38 cellular contexts compared by ENCODE assay signal in genomic region chr12:117209626-117210025, GRCh38.
"Had no signal": no experiment of that assay in that cellular context is flagged by ENCODE, and none has a peak within 500 bp of the region (broad histone marks: within the 10 kb centered on the region; RNA-seq: fewer than 3 reads in every experiment).

No MANE protein-coding gene starts in this region.

- H3K9me3 Mint-ChIP-seq: activated naive CD4-positive, alpha-beta T cell treated with anti-CD3 and anti-CD28 coated beads for 36 hours; activated naive CD4-positive, alpha-beta T cell treated with anti-CD3 and anti-CD28 coated beads, Interleukin-2, amount 10 ng/mL, durations not matched to agents 7 days and 5 days; activated naive CD4-positive, alpha-beta T cell treated with anti-CD3 and anti-CD28 coated beads, Interleukin-2, amount 50 U/mL, for 24 hours; activated naive CD4-positive, alpha-beta T cell treated with anti-CD3 and anti-CD28 coated beads, Interleukin-2, amount 50 U/mL, for 72 hours; activated naive CD8-positive, alpha-beta T cell treated with anti-CD3 and anti-CD28 coated beads for 36 hours; activated naive CD8-positive, alpha-beta T cell treated with anti-CD3 and anti-CD28 coated beads, Interleukin-2, amount 10 ng/mL, durations not matched to agents 7 days and 5 days; activated naive CD8-positive, alpha-beta T cell treated with anti-CD3 and anti-CD28 coated beads, Interleukin-2, amount 50 U/mL, for 24 hours; activated T-cell treated with anti-CD3 and anti-CD28 coated beads, Interleukin-2, amount 50 U/mL, for 24 hours; activated T-cell treated with anti-CD3 and anti-CD28 coated beads, Interleukin-2, amount 50 U/mL, for 4 hours; activated T-cell treated with anti-CD3 and anti-CD28 coated beads, Interleukin-2, amount 50 U/mL, for 72 hours; activated T-helper 1 cell treated with anti-CD3 and anti-CD28 coated beads, Interleukin-12 subunit alpha, Interleukin-12 subunit beta, Interleukin-2, Interleukin-4 antibody, amounts not matched to agents 30 ng/mL and 10 ng/mL and 1 ng/mL, durations not matched to agents 14 hours and 24 hours and 36 hours; activated T-helper 17 cell treated with anti-CD3 and anti-CD28 coated beads, Interleukin-2, amount 50 U/mL, for 72 hours; activated T-helper 2 cell treated with anti-CD3 and anti-CD28 coated beads, Interferon-gamma antibody, Interleukin-2, Interleukin-4, amounts not matched to agents 10 μg/mL and 5 μg/mL and 100 μg/mL, durations not matched to agents 14 hours and 24 hours and 36 hours; brain; central memory CD8-positive, alpha-beta T cell had no signal

- H3K27ac ChIP-seq: adrenal gland, ascending aorta, body of pancreas, brain microvascular endothelial cell, breast epithelium, cardiac muscle cell had no signal

- H3K36me3 Mint-ChIP-seq: activated naive CD4-positive, alpha-beta T cell treated with anti-CD3 and anti-CD28 coated beads, Interleukin-2, amount 10 ng/mL, durations not matched to agents 7 days and 5 days; activated naive CD4-positive, alpha-beta T cell treated with anti-CD3 and anti-CD28 coated beads, Interleukin-2, amount 50 U/mL, for 24 hours; activated naive CD4-positive, alpha-beta T cell treated with anti-CD3 and anti-CD28 coated beads, Interleukin-2, amount 50 U/mL, for 72 hours; activated naive CD8-positive, alpha-beta T cell; activated naive CD8-positive, alpha-beta T cell treated with anti-CD3 and anti-CD28 coated beads for 36 hours; activated naive CD8-positive, alpha-beta T cell treated with anti-CD3 and anti-CD28 coated beads, Interleukin-2, amount 10 ng/mL, durations not matched to agents 7 days and 5 days; brain had no signal

- H3K4me1 ChIP-seq: adrenal gland, ascending aorta, body of pancreas, breast epithelium had no signal

- H3K9me3 ChIP-seq: adrenal gland, ascending aorta, body of pancreas, breast epithelium had no signal

- H3K4me3 ChIP-seq: adrenal gland, ascending aorta, body of pancreas, breast epithelium, cardiac muscle cell had no signal

- FAIRE-seq: astrocyte, bronchial epithelial cell had no signal

- ATAC-seq: activated naive CD4-positive, alpha-beta T cell treated with anti-CD3 and anti-CD28 coated beads, Interleukin-2, amount 50 U/mL, for 72 hours; activated naive CD8-positive, alpha-beta T cell treated with anti-CD3 and anti-CD28 coated beads, Interleukin-2, amount 50 U/mL, for 24 hours; activated T-cell treated with anti-CD3 and anti-CD28 coated beads, Interleukin-2, amount 50 U/mL, for 4 hours; activated T-cell treated with anti-CD3 and anti-CD28 coated beads, Interleukin-2, amount 50 U/mL, for 72 hours; activated T-helper 17 cell treated with anti-CD3 and anti-CD28 coated beads, Interleukin-2, amount 50 U/mL, for 72 hours; body of pancreas had no signal

- H3K4me1 Mint-ChIP-seq: activated naive CD4-positive, alpha-beta T cell treated with anti-CD3 and anti-CD28 coated beads, Interleukin-2, amount 10 ng/mL, durations not matched to agents 7 days and 5 days; activated naive CD4-positive, alpha-beta T cell treated with anti-CD3 and anti-CD28 coated beads, Interleukin-2, amount 50 U/mL, for 24 hours; activated naive CD8-positive, alpha-beta T cell treated with anti-CD3 and anti-CD28 coated beads for 36 hours; activated naive CD8-positive, alpha-beta T cell treated with anti-CD3 and anti-CD28 coated beads, Interleukin-2, amount 10 ng/mL, durations not matched to agents 7 days and 5 days; activated naive CD8-positive, alpha-beta T cell treated with anti-CD3 and anti-CD28 coated beads, Interleukin-2, amount 50 U/mL, for 24 hours; central memory CD8-positive, alpha-beta T cell had no signal

- H3K27ac Mint-ChIP-seq: activated naive CD4-positive, alpha-beta T cell treated with anti-CD3 and anti-CD28 coated beads for 36 hours; activated naive CD4-positive, alpha-beta T cell treated with anti-CD3 and anti-CD28 coated beads, Interleukin-2, amount 10 ng/mL, durations not matched to agents 7 days and 5 days; activated naive CD4-positive, alpha-beta T cell treated with anti-CD3 and anti-CD28 coated beads, Interleukin-2, amount 50 U/mL, for 24 hours; activated naive CD4-positive, alpha-beta T cell treated with anti-CD3 and anti-CD28 coated beads, Interleukin-2, amount 50 U/mL, for 72 hours; activated naive CD8-positive, alpha-beta T cell; activated naive CD8-positive, alpha-beta T cell treated with anti-CD3 and anti-CD28 coated beads for 36 hours; activated naive CD8-positive, alpha-beta T cell treated with anti-CD3 and anti-CD28 coated beads, Interleukin-2, amount 10 ng/mL, durations not matched to agents 7 days and 5 days; activated naive CD8-positive, alpha-beta T cell treated with anti-CD3 and anti-CD28 coated beads, Interleukin-2, amount 50 U/mL, for 24 hours; activated T-cell treated with anti-CD3 and anti-CD28 coated beads, Interleukin-2, amount 50 U/mL, for 24 hours; activated T-cell treated with anti-CD3 and anti-CD28 coated beads, Interleukin-2, amount 50 U/mL, for 72 hours; activated T-helper 1 cell treated with anti-CD3 and anti-CD28 coated beads, Interleukin-12 subunit alpha, Interleukin-12 subunit beta, Interleukin-2, Interleukin-4 antibody, amounts not matched to agents 30 ng/mL and 10 ng/mL and 1 ng/mL, durations not matched to agents 14 hours and 24 hours and 36 hours; activated T-helper 17 cell treated with anti-CD3 and anti-CD28 coated beads, Interleukin-2, amount 50 U/mL, for 72 hours; activated T-helper 2 cell treated with anti-CD3 and anti-CD28 coated beads, Interferon-gamma antibody, Interleukin-2, Interleukin-4, amounts not matched to agents 10 μg/mL and 5 μg/mL and 100 μg/mL, durations not matched to agents 14 hours and 24 hours and 36 hours; brain had no signal

- H3K4me3 Mint-ChIP-seq: activated naive CD4-positive, alpha-beta T cell treated with anti-CD3 and anti-CD28 coated beads for 36 hours; activated naive CD4-positive, alpha-beta T cell treated with anti-CD3 and anti-CD28 coated beads, Interleukin-2, amount 10 ng/mL, durations not matched to agents 7 days and 5 days; activated naive CD4-positive, alpha-beta T cell treated with anti-CD3 and anti-CD28 coated beads, Interleukin-2, amount 50 U/mL, for 24 hours; activated naive CD8-positive, alpha-beta T cell; activated naive CD8-positive, alpha-beta T cell treated with anti-CD3 and anti-CD28 coated beads for 36 hours; activated naive CD8-positive, alpha-beta T cell treated with anti-CD3 and anti-CD28 coated beads, Interleukin-2, amount 10 ng/mL, durations not matched to agents 7 days and 5 days; activated naive CD8-positive, alpha-beta T cell treated with anti-CD3 and anti-CD28 coated beads, Interleukin-2, amount 50 U/mL, for 24 hours; activated T-cell treated with anti-CD3 and anti-CD28 coated beads, Interleukin-2, amount 50 U/mL, for 24 hours; activated T-cell treated with anti-CD3 and anti-CD28 coated beads, Interleukin-2, amount 50 U/mL, for 4 hours; activated T-cell treated with anti-CD3 and anti-CD28 coated beads, Interleukin-2, amount 50 U/mL, for 72 hours; activated T-helper 1 cell treated with anti-CD3 and anti-CD28 coated beads, Interleukin-12 subunit alpha, Interleukin-12 subunit beta, Interleukin-2, Interleukin-4 antibody, amounts not matched to agents 30 ng/mL and 10 ng/mL and 1 ng/mL, durations not matched to agents 14 hours and 24 hours and 36 hours; activated T-helper 17 cell treated with anti-CD3 and anti-CD28 coated beads, Interleukin-2, amount 50 U/mL, for 72 hours; brain; central memory CD8-positive, alpha-beta T cell had no signal

- H3K27me3 ChIP-seq: ascending aorta, body of pancreas, brain microvascular endothelial cell, breast epithelium, cardiac muscle cell had no signal

- DNase-seq: activated effector memory CD4-positive, alpha-beta T cell treated with anti-CD3 and anti-CD28 coated beads, Interleukin-2, amount 50 U/mL, for 16 hours; activated effector memory CD4-positive, alpha-beta T cell treated with Interleukin-2 at 50 U/mL for 16 hours; activated gamma-delta T cell; activated gamma-delta T cell treated with Interleukin-2 at 50 U/mL for 16 hours; activated naive CD4-positive, alpha-beta T cell; activated naive CD4-positive, alpha-beta T cell treated with anti-CD3 and anti-CD28 coated beads for 36 hours; activated naive CD4-positive, alpha-beta T cell treated with anti-CD3 and anti-CD28 coated beads, Interleukin-2, amount 10 ng/mL, durations not matched to agents 7 days and 5 days; activated naive CD4-positive, alpha-beta T cell treated with anti-CD3 and anti-CD28 coated beads, Interleukin-2, amount 50 U/mL, for 16 hours; activated naive CD4-positive, alpha-beta T cell treated with Interleukin-2 at 50 U/mL for 16 hours; activated naive CD8-positive, alpha-beta T cell treated with anti-CD3 and anti-CD28 coated beads for 36 hours; activated naive CD8-positive, alpha-beta T cell treated with anti-CD3 and anti-CD28 coated beads, Interleukin-2, amount 10 ng/mL, durations not matched to agents 7 days and 5 days; activated naive CD8-positive, alpha-beta T cell treated with anti-CD3 and anti-CD28 coated beads, Interleukin-2, amount 50 U/mL, for 24 hours; activated T-cell treated with anti-CD3 and anti-CD28 coated beads, Interleukin-2, amount 50 U/mL, for 24 hours; activated T-cell treated with anti-CD3 and anti-CD28 coated beads, Interleukin-2, amount 50 U/mL, for 4 hours; activated T-cell treated with anti-CD3 and anti-CD28 coated beads, Interleukin-2, amount 50 U/mL, for 48 hours; activated T-cell treated with anti-CD3 and anti-CD28 coated beads, Interleukin-2, amount 50 U/mL, for 72 hours; adrenal gland; amniotic stem cell; amygdala; aorta; body of pancreas; brain microvascular endothelial cell; caudate nucleus; central memory CD4-positive, alpha-beta T cell; cerebellar nuclear complex had no signal

- H3K36me3 ChIP-seq: adrenal gland, ascending aorta, brain microvascular endothelial cell, breast epithelium, cardiac muscle cell had no signal
